Comparison of ENCODE assay signal across 14 cellular contexts in genomic region chr15:37740623-37741141, GRCh38.
A peak's percentile ranks its signal among the peaks of the same experiment; 100 is the strongest.
DNase-seq lines count a peak whose midpoint lies in the region; ATAC-seq and TF ChIP-seq lines count a peak whose summit lies in the region.
"Had no signal": no experiment of that assay in that cellular context is flagged by ENCODE, and none has a peak within 500 bp of the region (broad histone marks: within the 10 kb centered on the region; RNA-seq: fewer than 3 reads in every experiment).

No MANE protein-coding gene starts in this region.

- H3K9ac ChIP-seq in OCI-LY3 (ENCODE audit: low read length) = no peak overlapping the region
- peak overlapping the region; percentile 32 for H3K9ac ChIP-seq in neural cell (ENCODE audit: low read length)
- no peak overlapping the region for H3K9ac ChIP-seq in smooth muscle cell (ENCODE audit: low read depth)

- no peaks in the 10 kb centered on the region for H3K9me2 ChIP-seq in neural cell (ENCODE audit: insufficient read depth, low read length)

- H4K20me1 ChIP-seq in OCI-LY3 (ENCODE audit: insufficient read depth, low read length) (no peaks in the 10 kb centered on the region), neural cell (ENCODE audit: insufficient read depth) (no peaks in the 10 kb centered on the region), smooth muscle cell (ENCODE audit: low read depth) (no peaks in the 10 kb centered on the region)

- no peaks in the 10 kb centered on the region for H3K79me2 ChIP-seq in OCI-LY3 (ENCODE audit: low read length)
- H3K79me2 ChIP-seq in neural cell (replicated peaks; ENCODE audit: insufficient read depth, low read length) = no peaks in the 10 kb centered on the region
- no peaks in the 10 kb centered on the region for H3K79me2 ChIP-seq in smooth muscle cell (ENCODE audit: low read depth)

- ATAC-seq in HG03342 (IDR thresholded peaks at IDR 0.05; ENCODE audit: unreplicated experiment) = no peak
- ATAC-seq: GM12878 had no signal

- no peak for TF ChIP-seq RAD21 in neural cell (conservative IDR thresholded peaks at IDR 0.05)

- H3K9me3 ChIP-seq in HAP-1 (no peaks in the 10 kb centered on the region), OCI-LY3 (ENCODE audit: insufficient read depth, low read length) (no peaks in the 10 kb centered on the region), neural cell (ENCODE audit: low read length) (no peaks in the 10 kb centered on the region), smooth muscle cell (replicated peaks; ENCODE audit: low read depth) (no peaks in the 10 kb centered on the region)
- H3K9me3 ChIP-seq: BE2C had no signal

- 60% methylated on average over 4 of the region's 4 CpGs for WGBS in smooth muscle cell (ENCODE audit: low lambda C conversion rate)

- peak overlapping the region; percentile 27; the same call in 1 of the 2 replicates for H3K4me2 ChIP-seq in OCI-LY3 (ENCODE audit: low read length)
- H3K4me2 ChIP-seq in neural cell (ENCODE audit: low read length) = peak overlapping the region; percentile 13
- H3K4me2 ChIP-seq in smooth muscle cell = no peak overlapping the region

- H2AFZ ChIP-seq in OCI-LY3 (ENCODE audit: low read depth, low read length) (no peak overlapping the region), neural cell (ENCODE audit: low read depth, low read length) (no peak overlapping the region), smooth muscle cell (ENCODE audit: low read depth) (peak overlapping the region; percentile 38)

- in situ Hi-C loops in HAP-1 (cut with MboI; ENCODE audit: low sequenced_read_pairs) = no loop called here

- DNase-seq in HAP-1 (ENCODE audit: low spot score in 2 of 2) = peak; percentile 41 to 66
- DNase-seq in smooth muscle cell (lab: John Stamatoyannopoulos, UW; ENCODE audit: unreplicated experiment) = no peak
- DNase-seq in activated effector memory CD4-positive, alpha-beta T cell treated with Interleukin-2 at 50 U/mL for 16 hours = no peak
- no peak for DNase-seq in NOMO-1 treated with DMSO at 0.1 percent for 48 hours (lab: John Stamatoyannopoulos, UW; ENCODE audit: unreplicated experiment)
- DNase-seq: BE2C; CD4-positive, alpha-beta memory T cell; DMS79; GOT3; H9 had no signal

- H3F3A ChIP-seq in neural cell (ENCODE audit: insufficient read depth, low read length, poor library complexity, severe bottlenecking) = no peaks in the 10 kb centered on the region
- H3F3A ChIP-seq in smooth muscle cell (ENCODE audit: low read depth) = no peaks in the 10 kb centered on the region

- H3K27ac ChIP-seq in OCI-LY3 (ENCODE audit: low read length) (no peak overlapping the region), neural cell (ENCODE audit: low read length) (peak overlapping the region; percentile 73), smooth muscle cell (ENCODE audit: low read depth) (no peak overlapping the region)
- H3K27ac ChIP-seq: C4-2B had no signal

- TF ChIP-seq CTCF in OCI-LY3 (IDR thresholded peaks at IDR 0.05; ENCODE audit: low read depth, low read length) (no peak), neural cell (IDR thresholded peaks at IDR 0.05; ENCODE audit: poor library complexity, severe bottlenecking) (peak; percentile 15), smooth muscle cell (IDR thresholded peaks at IDR 0.05; ENCODE audit: borderline replicate concordance, insufficient read depth, poor library complexity, severe bottlenecking) (no peak)

- peak; percentile 94 for TF ChIP-seq EP300 in neural cell (conservative IDR thresholded peaks at IDR 0.05; ENCODE audit: poor library complexity, severe bottlenecking)

- H3K4me3 ChIP-seq in HAP-1 = peak overlapping the region; percentile 13
- 0 out of 2 replicates have a peak overlapping the region, but pooled peaks have one; percentile 5 for H3K4me3 ChIP-seq in OCI-LY3 (ENCODE audit: low read length)
- H3K4me3 ChIP-seq in neural cell (ENCODE audit: low read length) = no peak overlapping the region
- H3K4me3 ChIP-seq in smooth muscle cell = no peak overlapping the region
- H3K4me3 ChIP-seq: GM12878 had no signal

- no peaks in the 10 kb centered on the region for H3K27me3 ChIP-seq in HAP-1 (ENCODE audit: low read depth)
- peaks cover 15% of the 10 kb centered on the region; the same call in 1 of the 2 replicates for H3K27me3 ChIP-seq in OCI-LY3 (ENCODE audit: low read depth, low read length)
- H3K27me3 ChIP-seq in neural cell (ENCODE audit: insufficient read depth, low read depth, low read length) = no peaks in the 10 kb centered on the region
- H3K27me3 ChIP-seq in smooth muscle cell (ENCODE audit: low read depth) = peaks cover 31% of the 10 kb centered on the region
- H3K27me3 ChIP-seq: BE2C had no signal

- H3K4me1 ChIP-seq in HAP-1 (peaks cover 15% of the 10 kb centered on the region), OCI-LY3 (ENCODE audit: low read length) (no peaks in the 10 kb centered on the region), smooth muscle cell (ENCODE audit: low read depth) (no peaks in the 10 kb centered on the region)

- H3K36me3 ChIP-seq in HAP-1 (replicated peaks) (no peaks in the 10 kb centered on the region), OCI-LY3 (replicated peaks; ENCODE audit: low read depth, low read length) (no peaks in the 10 kb centered on the region), neural cell (ENCODE audit: insufficient read depth, low read length) (no peaks in the 10 kb centered on the region), smooth muscle cell (ENCODE audit: low read depth) (no peaks in the 10 kb centered on the region)
- H3K36me3 ChIP-seq: BE2C had no signal

TF ChIP-seq in neural cell, 6 proteins besides CTCF, POLR2A, EP300 and RAD21:
- TF ChIP-seq SMC3 (conservative IDR thresholded peaks at IDR 0.05; ENCODE audit: poor library complexity) (no peak), POLR2AphosphoS5 (IDR thresholded peaks at IDR 0.05) (peak; percentile 75)
TF ChIP-seq in neural cell: peak in this region for 1.

Comparison
In these comparisons a context has a peak if more than half of its experiments do, and no peak if none do; other contexts are left out.
1. DNase-seq: peak in HAP-1 (2 of 2); none in smooth muscle cell (single experiment), activated effector memory CD4-positive, alpha-beta T cell treated with Interleukin-2 at 50 U/mL for 16 hours (single experiment) and NOMO-1 treated with DMSO at 0.1 percent for 48 hours (single experiment).
2. H3K4me3 ChIP-seq: peak in HAP-1 (single experiment) and OCI-LY3 (single experiment); none in neural cell (single experiment) and smooth muscle cell (single experiment).